In the genomic region with DNA sequence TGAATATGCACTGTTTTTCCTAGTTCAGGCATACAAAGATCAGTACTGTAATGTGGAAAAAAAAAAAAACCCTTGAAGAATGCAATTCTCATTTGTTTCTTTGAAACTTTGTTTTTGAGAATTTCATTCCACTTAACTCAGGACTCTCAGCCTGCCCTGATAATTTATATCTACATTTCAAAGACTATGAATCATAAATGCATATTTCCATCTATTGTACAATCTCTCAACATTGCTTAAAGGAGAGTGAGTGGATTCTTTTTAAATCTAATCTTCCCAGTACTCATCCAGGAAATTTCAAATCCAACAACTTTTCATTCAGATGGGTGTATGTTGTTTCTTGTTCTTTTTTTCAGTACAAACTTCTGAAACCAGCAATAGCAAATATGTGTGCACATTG, we compare ENCODE assay signal across 26 cellular contexts.
DNase-seq lines count a peak whose midpoint lies in the region; ATAC-seq, FAIRE-seq and TF ChIP-seq lines count a peak whose summit lies in the region.
"Had no signal": no experiment of that assay in that cellular context is flagged by ENCODE, and none has a peak within 500 bp of the region (broad histone marks: within the 10 kb centered on the region; RNA-seq: fewer than 3 reads in every experiment).

No MANE protein-coding gene starts in this region.

- H3K27me3 ChIP-seq in skeletal muscle satellite cell (ENCODE audit: control insufficient read depth, insufficient read depth, low read length) (no peaks in the 10 kb centered on the region), right lobe of liver (no peaks in the 10 kb centered on the region)
- H3K27me3 ChIP-seq: gastrocnemius medialis, left lung, neutrophil, transverse colon had no signal

- no peak for ATAC-seq in right lobe of liver
- ATAC-seq: gastrocnemius medialis, GM12878, left lung, PC-3 had no signal

- no peak for TF ChIP-seq POLR2A in right lobe of liver (IDR thresholded peaks at IDR 0.05)

- no peak for FAIRE-seq in HTR-8/SVneo (lab: Jason Lieb, UNC)
- FAIRE-seq: GM12878 had no signal

- DNase-seq in GM03348 (ENCODE audit: low spot score) (peak; percentile 53), amniotic epithelial cell (ENCODE audit: low read depth) (peak; percentile 86), fibroblast of mammary gland (ENCODE audit: low read depth) (peak; percentile 42), HTR-8/SVneo (ENCODE audit: insufficient read length, low spot score) (no peak), right lobe of liver (no peak)
- DNase-seq in activated T-helper 1 cell treated with anti-CD3 and anti-CD28 coated beads, Interleukin-12 subunit alpha, Interleukin-12 subunit beta, Interleukin-2, Interleukin-4 antibody, amounts not matched to agents 30 ng/mL and 10 ng/mL and 1 ng/mL, durations not matched to agents 14 hours and 24 hours and 36 hours (ENCODE audit: low spot score) = no peak
- DNase-seq: activated effector memory CD4-positive, alpha-beta T cell treated with anti-CD3 and anti-CD28 coated beads, Interleukin-2, amount 50 U/mL, for 16 hours; activated naive CD8-positive, alpha-beta T cell treated with anti-CD3 and anti-CD28 coated beads for 36 hours; activated T-cell treated with anti-CD3 and anti-CD28 coated beads for 4 hours; C1 segment of cervical spinal cord; DMS79 treated with DMSO at 0.1 percent for 48 hours; gastrocnemius medialis; hypothalamus; immature natural killer cell; left lung; mesendoderm; NK-92 treated with Interleukin-12 subunit alpha and Interleukin-12 subunit beta, amount 100 ng/mL, for 24 hours; PC-3; stimulated activated CD4-positive, alpha-beta T cell treated with anti-CD3 and anti-CD28 coated beads, Interleukin-2, amount 100 ng/mL, for 24 hours; transverse colon had no signal

- H3K9ac ChIP-seq in skeletal muscle satellite cell (ENCODE audit: low read depth, low read length) = peak overlapping the region; percentile 6

- no peaks in the 10 kb centered on the region for H3K36me3 Mint-ChIP-seq in activated T-helper 1 cell treated with anti-CD3 and anti-CD28 coated beads, Interleukin-12 subunit alpha, Interleukin-12 subunit beta, Interleukin-2, Interleukin-4 antibody, amounts not matched to agents 30 ng/mL and 10 ng/mL and 1 ng/mL, durations not matched to agents 14 hours and 24 hours and 36 hours (ENCODE audit: low read depth)
- H3K36me3 Mint-ChIP-seq: activated naive CD8-positive, alpha-beta T cell treated with anti-CD3 and anti-CD28 coated beads for 36 hours had no signal

- H3K4me3 ChIP-seq in fibroblast of mammary gland (ENCODE audit: control insufficient read depth, low read depth, low read length) = no peak overlapping the region
- H3K4me3 ChIP-seq in skeletal muscle satellite cell (ENCODE audit: low read length) = no peak overlapping the region
- H3K4me3 ChIP-seq in right lobe of liver = no peak overlapping the region
- H3K4me3 ChIP-seq: gastrocnemius medialis, GM12878, left lung, transverse colon had no signal

- H3K27ac ChIP-seq in right lobe of liver = no peak overlapping the region
- H3K27ac ChIP-seq: epithelial cell of prostate, gastrocnemius medialis, HL-60, left lung, neutrophil, transverse colon had no signal

- no peaks in the 10 kb centered on the region for H3K27me3 Mint-ChIP-seq in activated T-helper 1 cell treated with anti-CD3 and anti-CD28 coated beads, Interleukin-12 subunit alpha, Interleukin-12 subunit beta, Interleukin-2, Interleukin-4 antibody, amounts not matched to agents 30 ng/mL and 10 ng/mL and 1 ng/mL, durations not matched to agents 14 hours and 24 hours and 36 hours (ENCODE audit: insufficient read depth)
- H3K27me3 Mint-ChIP-seq: activated naive CD8-positive, alpha-beta T cell treated with anti-CD3 and anti-CD28 coated beads for 36 hours had no signal

- H3K4me1 Mint-ChIP-seq in activated T-helper 1 cell treated with anti-CD3 and anti-CD28 coated beads, Interleukin-12 subunit alpha, Interleukin-12 subunit beta, Interleukin-2, Interleukin-4 antibody, amounts not matched to agents 30 ng/mL and 10 ng/mL and 1 ng/mL, durations not matched to agents 14 hours and 24 hours and 36 hours (ENCODE audit: low read depth) = no peaks in the 10 kb centered on the region
- H3K4me1 Mint-ChIP-seq: activated naive CD8-positive, alpha-beta T cell treated with anti-CD3 and anti-CD28 coated beads for 36 hours had no signal

- H3K4me1 ChIP-seq in skeletal muscle satellite cell (ENCODE audit: control insufficient read depth, insufficient read depth, low read length) (peaks cover 11% of the 10 kb centered on the region), right lobe of liver (no peaks in the 10 kb centered on the region)
- H3K4me1 ChIP-seq: gastrocnemius medialis, left lung, transverse colon had no signal

- no peaks in the 10 kb centered on the region for H3K9me3 ChIP-seq in skeletal muscle satellite cell (replicated peaks; ENCODE audit: low read length)
- no peaks in the 10 kb centered on the region for H3K9me3 ChIP-seq in right lobe of liver
- H3K9me3 ChIP-seq: gastrocnemius medialis, left lung, neutrophil, transverse colon had no signal

- no peaks in the 10 kb centered on the region for H3K36me3 ChIP-seq in skeletal muscle satellite cell (ENCODE audit: insufficient read depth, low read length)
- H3K36me3 ChIP-seq in right lobe of liver = no peaks in the 10 kb centered on the region
- H3K36me3 ChIP-seq: gastrocnemius medialis, left lung, neutrophil, transverse colon had no signal

- intact Hi-C loops in activated T-helper 1 cell treated with anti-CD3 and anti-CD28 coated beads, Interleukin-12 subunit alpha, Interleukin-12 subunit beta, Interleukin-2, Interleukin-4 antibody, amounts not matched to agents 30 ng/mL and 10 ng/mL and 1 ng/mL, durations not matched to agents 14 hours and 24 hours and 36 hours (cut with micrococcal nuclease) = no loop called here
- intact Hi-C loops in right lobe of liver (cut with DNase I) = no loop called here

- peak overlapping the region; percentile 36 for H3K4me2 ChIP-seq in skeletal muscle satellite cell (ENCODE audit: low read length)

- TF ChIP-seq CTCF in fibroblast of mammary gland (conservative IDR thresholded peaks at IDR 0.05; ENCODE audit: control insufficient read depth, insufficient read depth, low read depth, low read length) (no peak), right lobe of liver (IDR thresholded peaks at IDR 0.05) (no peak)

- H3K9me3 Mint-ChIP-seq in activated T-helper 1 cell treated with anti-CD3 and anti-CD28 coated beads, Interleukin-12 subunit alpha, Interleukin-12 subunit beta, Interleukin-2, Interleukin-4 antibody, amounts not matched to agents 30 ng/mL and 10 ng/mL and 1 ng/mL, durations not matched to agents 14 hours and 24 hours and 36 hours = no peaks in the 10 kb centered on the region
- H3K9me3 Mint-ChIP-seq: activated naive CD8-positive, alpha-beta T cell treated with anti-CD3 and anti-CD28 coated beads for 36 hours; T-helper 2 cell treated with Interferon-gamma antibody and Interleukin-4, amounts not matched to agents 5 μg/mL and 100 μg/mL, for 36 hours had no signal

- H3K4me3 Mint-ChIP-seq in activated T-helper 1 cell treated with anti-CD3 and anti-CD28 coated beads, Interleukin-12 subunit alpha, Interleukin-12 subunit beta, Interleukin-2, Interleukin-4 antibody, amounts not matched to agents 30 ng/mL and 10 ng/mL and 1 ng/mL, durations not matched to agents 14 hours and 24 hours and 36 hours = no peak overlapping the region
- H3K4me3 Mint-ChIP-seq: activated naive CD8-positive, alpha-beta T cell treated with anti-CD3 and anti-CD28 coated beads for 36 hours; immature natural killer cell; T-helper 2 cell treated with Interferon-gamma antibody and Interleukin-4, amounts not matched to agents 5 μg/mL and 100 μg/mL, for 36 hours had no signal

- H3K27ac Mint-ChIP-seq in activated T-helper 1 cell treated with anti-CD3 and anti-CD28 coated beads, Interleukin-12 subunit alpha, Interleukin-12 subunit beta, Interleukin-2, Interleukin-4 antibody, amounts not matched to agents 30 ng/mL and 10 ng/mL and 1 ng/mL, durations not matched to agents 14 hours and 24 hours and 36 hours = no peak overlapping the region
- H3K27ac Mint-ChIP-seq: activated naive CD8-positive, alpha-beta T cell treated with anti-CD3 and anti-CD28 coated beads for 36 hours; immature natural killer cell; T-helper 2 cell treated with Interferon-gamma antibody and Interleukin-4, amounts not matched to agents 5 μg/mL and 100 μg/mL, for 36 hours had no signal

Comparison
In these comparisons a context has a peak if more than half of its experiments do, and no peak if none do; other contexts are left out.
1. DNase-seq: peak in GM03348 (single experiment), amniotic epithelial cell (single experiment) and fibroblast of mammary gland (single experiment); none in HTR-8/SVneo (single experiment), activated T-helper 1 cell treated with anti-CD3 and anti-CD28 coated beads, Interleukin-12 subunit alpha, Interleukin-12 subunit beta, Interleukin-2, Interleukin-4 antibody, amounts not matched to agents 30 ng/mL and 10 ng/mL and 1 ng/mL, durations not matched to agents 14 hours and 24 hours and 36 hours (single experiment) and right lobe of liver (0 of 3).